ENCODE assay signal across 8 cellular contexts in the genomic region with DNA sequence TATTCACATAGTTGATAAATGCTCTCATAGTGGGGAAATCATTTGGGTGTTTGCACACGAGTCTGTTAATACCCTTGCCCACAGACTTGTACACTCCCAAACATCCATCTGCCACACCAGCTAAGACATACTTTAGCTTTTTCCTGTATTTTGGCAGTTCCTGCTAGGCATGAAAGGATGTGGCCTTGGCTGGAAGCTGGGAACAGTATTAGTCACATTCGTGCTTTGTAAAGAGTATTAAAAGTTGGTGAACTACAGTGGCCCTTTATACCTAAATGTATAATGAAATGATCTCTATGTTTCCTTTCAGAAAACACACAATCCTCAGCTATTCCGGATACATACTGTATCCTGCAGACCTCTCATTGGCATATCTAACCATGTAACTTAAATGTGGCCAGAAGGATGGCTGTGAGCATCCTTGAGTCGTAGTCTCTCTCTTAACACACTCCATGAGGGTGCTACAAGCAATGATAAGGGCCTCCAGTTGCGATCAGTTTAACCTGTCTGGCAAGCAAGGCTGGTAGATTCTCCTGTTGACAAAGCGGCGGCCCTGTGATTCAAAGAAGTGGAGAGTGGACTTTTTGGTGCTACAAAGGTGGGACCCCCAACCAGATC. TPM values are rescaled to one million over a fixed set of nuclear protein-coding genes. Genes with fewer than 3 reads are reported as not detected.
A peak's percentile ranks its signal among the peaks of the same experiment; 100 is the strongest.
DNase-seq lines count a peak whose midpoint lies in the region; ATAC-seq, FAIRE-seq and TF ChIP-seq lines count a peak whose summit lies in the region.

No MANE protein-coding gene starts in this region.

- H3K4me3 ChIP-seq in kidney (ENCODE audit: low read length in 2 of 2) (peak overlapping the region; percentile 68 to 78), tibial nerve (peak overlapping the region; percentile 43 to 89 (median 68))

- H3K27me3 ChIP-seq in tibial nerve, result no peaks in the 10 kb centered on the region

- no peaks in the 10 kb centered on the region for H3K27me3 Mint-ChIP-seq in activated T-cell treated with anti-CD3 and anti-CD28 coated beads, Interleukin-2, amount 50 U/mL, for 24 hours
- H3K27me3 Mint-ChIP-seq in activated naive CD8-positive, alpha-beta T cell treated with anti-CD3 and anti-CD28 coated beads, Interleukin-2, amount 50 U/mL, for 24 hours, result no peaks in the 10 kb centered on the region

- peak overlapping the region; percentile 27 to 79 for H3K9ac ChIP-seq in kidney (ENCODE audit: low read length in 2 of 2)

- H3K27ac Mint-ChIP-seq in activated T-cell treated with anti-CD3 and anti-CD28 coated beads, Interleukin-2, amount 50 U/mL, for 24 hours, result peak overlapping the region; percentile 98
- H3K27ac Mint-ChIP-seq in activated naive CD8-positive, alpha-beta T cell treated with anti-CD3 and anti-CD28 coated beads, Interleukin-2, amount 50 U/mL, for 24 hours, result peak overlapping the region; percentile 96

- H3K9me3 ChIP-seq in kidney (ENCODE audit: control insufficient read depth in 1 of 2, low read length in 2 of 2), result no peaks in the 10 kb centered on the region
- no peaks in the 10 kb centered on the region for H3K9me3 ChIP-seq in tibial nerve

- no peaks in the 10 kb centered on the region for H3K9me3 Mint-ChIP-seq in activated T-cell treated with anti-CD3 and anti-CD28 coated beads, Interleukin-2, amount 50 U/mL, for 24 hours
- no peaks in the 10 kb centered on the region for H3K9me3 Mint-ChIP-seq in activated naive CD8-positive, alpha-beta T cell treated with anti-CD3 and anti-CD28 coated beads, Interleukin-2, amount 50 U/mL, for 24 hours

- intact Hi-C loops in kidney (cut with DNase I), result no loop called here

- no peak for ATAC-seq in activated naive CD8-positive, alpha-beta T cell treated with anti-CD3 and anti-CD28 coated beads, Interleukin-2, amount 50 U/mL, for 24 hours

- H3K4me3 Mint-ChIP-seq in activated T-cell treated with anti-CD3 and anti-CD28 coated beads, Interleukin-2, amount 50 U/mL, for 24 hours, result peak overlapping the region; percentile 92
- H3K4me3 Mint-ChIP-seq in activated naive CD8-positive, alpha-beta T cell treated with anti-CD3 and anti-CD28 coated beads, Interleukin-2, amount 50 U/mL, for 24 hours, result peak overlapping the region; percentile 93

- peaks cover 56% of the 10 kb centered on the region for H3K36me3 Mint-ChIP-seq in activated T-cell treated with anti-CD3 and anti-CD28 coated beads, Interleukin-2, amount 50 U/mL, for 24 hours (ENCODE audit: low read depth)
- H3K36me3 Mint-ChIP-seq in activated naive CD8-positive, alpha-beta T cell treated with anti-CD3 and anti-CD28 coated beads, Interleukin-2, amount 50 U/mL, for 24 hours (ENCODE audit: low read depth), result peaks cover 29% of the 10 kb centered on the region

- TF ChIP-seq CTCF in kidney (IDR thresholded peaks at IDR 0.05; ENCODE audit: borderline replicate concordance, extremely low read depth, insufficient read depth) (no peak), tibial nerve (IDR thresholded peaks at IDR 0.05) (no peak)

- H3K4me1 ChIP-seq in kidney (ENCODE audit: control insufficient read depth in 1 of 2, insufficient read depth in 1 of 2, low read depth in 1 of 2, low read length in 2 of 2), result peaks cover 16 to 24% of the 10 kb centered on the region in 2 donors
- peaks cover 0 to 39% (median 24%) of the 10 kb centered on the region in 4 donors for H3K4me1 ChIP-seq in tibial nerve

- TF ChIP-seq POLR2A in tibial nerve (IDR thresholded peaks at IDR 0.05), result no peak

- no peak for TF ChIP-seq EP300 in tibial nerve (IDR thresholded peaks at IDR 0.05)

- H3K4me1 Mint-ChIP-seq in activated T-cell treated with anti-CD3 and anti-CD28 coated beads, Interleukin-2, amount 50 U/mL, for 24 hours (ENCODE audit: low read depth), result peaks cover 49% of the 10 kb centered on the region
- H3K4me1 Mint-ChIP-seq in activated naive CD8-positive, alpha-beta T cell treated with anti-CD3 and anti-CD28 coated beads, Interleukin-2, amount 50 U/mL, for 24 hours, result peaks cover 46% of the 10 kb centered on the region

- no peak for DNase-seq in activated T-cell treated with anti-CD3 and anti-CD28 coated beads, Interleukin-2, amount 50 U/mL, for 24 hours
- DNase-seq in activated T-cell treated with anti-CD3 and anti-CD28 coated beads, Interleukin-2, amount 50 U/mL, for 48 hours, result no peak
- DNase-seq in activated naive CD8-positive, alpha-beta T cell treated with anti-CD3 and anti-CD28 coated beads, Interleukin-2, amount 50 U/mL, for 24 hours, result no peak
- DNase-seq in kidney (no peak), tibial nerve (ENCODE audit: low spot score in 2 of 2) (no peak), dedifferentiated amniotic fluid mesenchymal stem cell (ENCODE audit: extremely low spot score) (no peak), cortex of kidney (lab: John Stamatoyannopoulos, UW) (no peak)
- no peak for DNase-seq in stimulated activated CD4-positive, alpha-beta T cell treated with anti-CD3 and anti-CD28 coated beads, Interleukin-4, amount 100 ng/mL, for 24 hours

- 41 to 46% methylated on average over 7 of the region's 7 CpGs for WGBS in tibial nerve, 2 donors

- H3K27ac ChIP-seq in kidney (ENCODE audit: low read depth in 2 of 2, low read length in 2 of 2) (peak overlapping the region; percentile 92 to 97), tibial nerve (peak overlapping the region; percentile 81 to 98 (median 96))

- H3K36me3 ChIP-seq in kidney (ENCODE audit: control insufficient read depth in 1 of 2, insufficient read depth in 2 of 2, low read length in 2 of 2), result peaks cover 13 to 23% of the 10 kb centered on the region in 2 donors
- peaks cover 0 to 35% (median 12%) of the 10 kb centered on the region in 3 donors for H3K36me3 ChIP-seq in tibial nerve

- no peak for FAIRE-seq in kidney (lab: Jason Lieb, UNC)

RNA-seq across cellular contexts. Expression of a gene that starts 1.5 kb away (rescaled TPM):
- total RNA-seq in kidney (57.1 TPM), tibial nerve (10 to 100 TPM; 55.7 to 97.8 (median 70.1) TPM)
- 36.4 TPM for polyA plus RNA-seq in kidney (ENCODE audit: insufficient read depth, low read depth, low replicate concordance)

RNA-seq across cellular contexts. Expression of a gene that starts 16.4 kb away (rescaled TPM):
- not detected for total RNA-seq in kidney
- polyA plus RNA-seq in kidney (ENCODE audit: insufficient read depth, low read depth, low replicate concordance), result not detected
- total RNA-seq in tibial nerve, result not detected

RNA-seq across cellular contexts. Expression of a gene that starts 40.7 kb away (rescaled TPM):
- total RNA-seq in kidney, result 0.47 TPM
- 4.0 TPM for polyA plus RNA-seq in kidney (ENCODE audit: insufficient read depth, low read depth, low replicate concordance)
- total RNA-seq in tibial nerve, result 1 to 10 TPM in 3 of 4 donors, under 1 TPM in 1; 0.39 to 3.0 (median 1.7) TPM
